Comparison of ENCODE assay signal across 1 cellular context in the genomic region with DNA sequence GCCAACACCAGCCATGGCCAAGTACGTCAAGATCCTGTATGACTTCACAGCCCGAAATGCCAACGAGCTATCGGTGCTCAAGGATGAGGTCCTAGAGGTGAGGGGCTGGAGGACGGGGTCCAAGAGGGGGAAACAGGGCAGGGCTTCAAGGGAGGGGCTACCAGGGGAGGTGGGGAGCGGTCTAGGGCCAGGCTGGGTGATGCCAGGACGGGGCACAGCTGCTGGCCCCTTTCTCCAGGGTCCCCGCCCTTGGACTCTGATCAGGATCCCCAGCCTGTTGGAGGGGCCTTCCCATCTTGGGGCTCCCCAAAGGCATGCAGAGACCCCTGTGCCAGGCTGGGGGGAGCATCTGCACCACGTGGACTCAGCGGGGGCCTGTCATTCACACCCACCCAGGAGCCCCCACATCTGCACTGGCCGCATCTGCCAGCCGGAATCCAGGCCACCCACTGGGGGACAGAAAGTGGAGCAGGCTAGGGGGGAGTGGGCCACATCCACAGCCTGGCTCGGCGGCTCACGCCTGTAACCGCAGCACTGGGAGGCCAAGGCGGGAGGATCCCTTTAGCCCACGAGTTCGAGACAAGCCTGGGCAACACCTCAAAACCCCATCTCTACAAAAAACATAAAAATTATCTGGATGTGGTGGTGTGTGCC.
TF ChIP-seq lines count a peak whose summit lies in the region.

No MANE protein-coding gene starts in this region.

TF ChIP-seq in GM12878, 131 proteins besides CTCF, POLR2A, EP300 and RAD21:
- no peak for TF ChIP-seq FOXM1 (IDR thresholded peaks at IDR 0.05; ENCODE audit: low read depth, low read length)
- TF ChIP-seq, protein P1, sequence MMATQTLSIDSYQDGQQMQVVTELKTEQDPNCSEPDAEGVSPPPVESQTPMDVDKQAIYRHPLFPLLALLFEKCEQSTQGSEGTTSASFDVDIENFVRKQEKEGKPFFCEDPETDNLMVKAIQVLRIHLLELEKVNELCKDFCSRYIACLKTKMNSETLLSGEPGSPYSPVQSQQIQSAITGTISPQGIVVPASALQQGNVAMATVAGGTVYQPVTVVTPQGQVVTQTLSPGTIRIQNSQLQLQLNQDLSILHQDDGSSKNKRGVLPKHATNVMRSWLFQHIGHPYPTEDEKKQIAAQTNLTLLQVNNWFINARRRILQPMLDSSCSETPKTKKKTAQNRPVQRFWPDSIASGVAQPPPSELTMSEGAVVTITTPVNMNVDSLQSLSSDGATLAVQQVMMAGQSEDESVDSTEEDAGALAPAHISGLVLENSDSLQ (IDR thresholded peaks at IDR 0.05) = no peak
- TF ChIP-seq MTA3 (IDR thresholded peaks at IDR 0.05; ENCODE audit: borderline replicate concordance, low read length) = no peak
- TF ChIP-seq PRDM15 (CRISPR knock-in tag; IDR thresholded peaks at IDR 0.05) = no peak
- no peak for TF ChIP-seq HCFC1 (IDR thresholded peaks at IDR 0.05; ENCODE audit: low read length)
- no peak for TF ChIP-seq CREB1 (IDR thresholded peaks at IDR 0.05; ENCODE audit: low read depth)
- TF ChIP-seq YY1 (IDR thresholded peaks at IDR 0.05; ENCODE audit: low read depth, low read length) = no peak
- TF ChIP-seq NFXL1 (IDR thresholded peaks at IDR 0.05; ENCODE audit: borderline replicate concordance) = no peak
- TF ChIP-seq EED (IDR thresholded peaks at IDR 0.05; ENCODE audit: low read depth) = no peak
